6 cellular contexts compared by ENCODE assay signal in the genomic region with DNA sequence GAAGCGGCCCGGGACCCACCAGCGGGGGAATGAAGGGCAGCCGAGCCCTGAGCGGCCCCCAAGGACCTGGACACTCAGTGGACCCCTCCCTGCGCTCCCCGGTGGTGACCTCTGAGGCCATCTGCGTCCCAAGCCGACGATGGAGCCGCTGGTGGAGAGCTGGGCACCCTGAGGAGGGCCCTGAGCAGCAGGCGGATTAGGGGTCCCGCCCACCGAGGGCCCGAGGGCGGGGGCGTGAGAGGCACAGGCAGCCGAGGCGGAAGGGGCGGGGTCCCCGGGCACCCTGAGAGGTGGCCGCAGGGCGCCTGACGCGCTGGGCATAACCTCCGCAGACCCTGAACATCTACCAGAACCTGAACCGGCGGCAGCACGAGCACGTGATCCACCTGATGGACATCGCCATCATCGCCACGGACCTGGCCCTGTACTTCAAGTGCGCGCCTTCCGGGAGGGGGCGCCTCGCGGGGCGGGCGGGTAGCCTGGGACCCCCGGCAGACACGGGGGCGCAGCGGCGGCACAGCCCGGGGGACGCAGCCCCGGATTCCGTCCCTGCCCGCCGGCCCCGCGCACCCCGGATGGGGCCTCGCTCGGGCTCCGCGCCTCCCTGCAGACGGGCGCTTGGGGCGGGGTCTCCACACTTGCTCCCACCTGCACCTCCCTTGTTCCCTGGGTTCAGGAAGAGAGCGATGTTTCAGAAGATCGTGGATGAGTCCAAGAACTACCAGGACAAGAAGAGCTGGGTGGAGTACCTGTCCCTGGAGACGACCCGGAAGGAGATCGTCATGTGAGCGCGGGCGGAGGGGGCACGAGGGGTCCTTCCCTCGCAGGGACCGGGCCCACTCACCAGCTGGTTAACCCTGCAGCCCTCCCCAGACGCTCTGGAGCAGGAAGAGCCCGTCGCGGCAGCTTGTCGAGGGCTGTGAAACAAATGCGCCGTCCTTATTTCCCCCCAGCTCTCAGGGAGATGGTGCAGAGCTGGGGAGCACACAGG. TPM values are rescaled to one million over a fixed set of nuclear protein-coding genes. Genes with fewer than 3 reads are reported as not detected.
DNase-seq lines count a peak whose midpoint lies in the region; ATAC-seq, FAIRE-seq and TF ChIP-seq lines count a peak whose summit lies in the region.

No MANE protein-coding gene starts in this region.

- 9% methylated on average over 23 of the region's 80 CpGs; no CpG with 5 or more reads in 1 of the 2 experiments for WGBS in IMR-90 (ENCODE audit: extremely low coverage in 2 of 2, insufficient read length in 1 of 2), 2 experiments

- peak overlapping the region; percentile 78 for H2AFZ ChIP-seq in IMR-90 (replicated peaks; ENCODE audit: low read length, poor library complexity)

- H2BK15ac ChIP-seq in IMR-90 (ENCODE audit: low read depth, low read length), result no peak overlapping the region

- no peak overlapping the region for H3K9ac ChIP-seq in IMR-90 (ENCODE audit: low read depth, low read length)

- dilution Hi-C loops in IMR-90 (cut with HindIII; ENCODE audit: low sequenced_read_pairs, unreplicated experiment), result no loop called here

- H3K4ac ChIP-seq in IMR-90 (ENCODE audit: low read depth, low read length), result no peak overlapping the region

- no peak overlapping the region for H3K14ac ChIP-seq in IMR-90 (replicated peaks; ENCODE audit: low read depth, low read length)

- H2AK9ac ChIP-seq in IMR-90 (replicated peaks; ENCODE audit: low read depth, low read length, poor library complexity), result peak overlapping the region; percentile 50

- no peak for TF ChIP-seq CTCF in IMR-90 (conservative IDR thresholded peaks at IDR 0.05; ENCODE audit: low read depth, low read length)

- TF ChIP-seq POLR2A in IMR-90 (IDR thresholded peaks at IDR 0.05; ENCODE audit: low read depth, low read length), result no peak

- H3K9me3 ChIP-seq in IMR-90 (ENCODE audit: control insufficient read depth, insufficient read depth, low read length), result peaks cover 11% of the 10 kb centered on the region

- peak; percentile 51 for DNase-seq in GM18507 (ENCODE audit: extremely low spot score, insufficient read length, low read depth)
- no peak for DNase-seq in IMR-90
- peak; percentile 71 for DNase-seq in activated T-helper 1 cell treated with anti-CD3 and anti-CD28 coated beads, Interleukin-12 subunit alpha, Interleukin-12 subunit beta, Interleukin-2, Interleukin-4 antibody, amounts not matched to agents 30 ng/mL and 10 ng/mL and 1 ng/mL, durations not matched to agents 14 hours and 24 hours and 36 hours (ENCODE audit: low spot score)
- peak; percentile 48 to 72 for DNase-seq in left colon
- DNase-seq in NCI-H2107 (lab: John Stamatoyannopoulos, UW), result no peak

- H3K4me2 ChIP-seq in IMR-90 (ENCODE audit: low read depth, low read length), result peak overlapping the region; percentile 77; the same call in 1 of the 2 replicates

- no peaks in the 10 kb centered on the region for H3K36me3 ChIP-seq in IMR-90 (ENCODE audit: control insufficient read depth, insufficient read depth, low read length)

- H3K4me3 ChIP-seq in IMR-90 (ENCODE audit: insufficient read depth, low read depth, low read length), result peak overlapping the region; percentile 40

- POLR2A ChIA-PET in IMR-90 (lab: Charles Lee; ENCODE audit: unreplicated experiment), result no interaction called here

- ATAC-seq in IMR-90 (ENCODE audit: low read depth), result no peak; the same call in 1 of the 2 replicates
- peak; percentile 45 for ATAC-seq in left colon
- peak; percentile 85 for ATAC-seq in stimulated activated memory B cell treated with anti-CD40 and anti-IgM and Interleukin-4, amounts not matched to agents 10 μg/mL and 1 μg/mL and 100 μg/mL, for 72 hours

- no peak overlapping the region for H3K27ac ChIP-seq in IMR-90 (ENCODE audit: insufficient read depth, low read length)

- peaks cover 8% of the 10 kb centered on the region for H3K4me1 Mint-ChIP-seq in activated T-helper 1 cell treated with anti-CD3 and anti-CD28 coated beads, Interleukin-12 subunit alpha, Interleukin-12 subunit beta, Interleukin-2, Interleukin-4 antibody, amounts not matched to agents 30 ng/mL and 10 ng/mL and 1 ng/mL, durations not matched to agents 14 hours and 24 hours and 36 hours (ENCODE audit: low read depth)
- peaks cover 28% of the 10 kb centered on the region for H3K4me1 Mint-ChIP-seq in stimulated activated memory B cell treated with anti-CD40 and anti-IgM and Interleukin-4, amounts not matched to agents 10 μg/mL and 1 μg/mL and 100 μg/mL, for 72 hours

- 0 out of 4 replicates have a peak overlapping the region, but pooled peaks of 1 of the 2 experiments have one; percentile 25 for H4K8ac ChIP-seq in IMR-90 (ENCODE audit: low read depth in 2 of 2, low read length in 2 of 2)

- H4K20me1 ChIP-seq in IMR-90 (ENCODE audit: insufficient read depth, low read length), result no peaks in the 10 kb centered on the region

- H3K27me3 ChIP-seq in IMR-90 (ENCODE audit: control insufficient read depth, insufficient read depth, low read length), result peaks cover 4% of the 10 kb centered on the region; the same call in 1 of the 2 replicates

- H3K56ac ChIP-seq in IMR-90 (ENCODE audit: extremely low read depth, insufficient read depth, low read length), result no peak overlapping the region

- H2AK5ac ChIP-seq in IMR-90 (ENCODE audit: low read depth, low read length), result no peak overlapping the region

- CTCF ChIA-PET in IMR-90 (lab: Yijun Ruan, JAX), result no interaction called here

- peak overlapping the region; percentile 68 for H3K27ac Mint-ChIP-seq in activated T-helper 1 cell treated with anti-CD3 and anti-CD28 coated beads, Interleukin-12 subunit alpha, Interleukin-12 subunit beta, Interleukin-2, Interleukin-4 antibody, amounts not matched to agents 30 ng/mL and 10 ng/mL and 1 ng/mL, durations not matched to agents 14 hours and 24 hours and 36 hours
- peak overlapping the region; percentile 84 for H3K27ac Mint-ChIP-seq in stimulated activated memory B cell treated with anti-CD40 and anti-IgM and Interleukin-4, amounts not matched to agents 10 μg/mL and 1 μg/mL and 100 μg/mL, for 72 hours

- H3K4me3 Mint-ChIP-seq in activated T-helper 1 cell treated with anti-CD3 and anti-CD28 coated beads, Interleukin-12 subunit alpha, Interleukin-12 subunit beta, Interleukin-2, Interleukin-4 antibody, amounts not matched to agents 30 ng/mL and 10 ng/mL and 1 ng/mL, durations not matched to agents 14 hours and 24 hours and 36 hours, result peak overlapping the region; percentile 86
- peak overlapping the region; percentile 87 for H3K4me3 Mint-ChIP-seq in stimulated activated memory B cell treated with anti-CD40 and anti-IgM and Interleukin-4, amounts not matched to agents 10 μg/mL and 1 μg/mL and 100 μg/mL, for 72 hours

- no peak overlapping the region for H2BK20ac ChIP-seq in IMR-90 (ENCODE audit: low read depth, low read length)

- FAIRE-seq in GM18507 (lab: Jason Lieb, UNC), result peak; percentile 56

- no peaks in the 10 kb centered on the region for H3K9me3 Mint-ChIP-seq in activated T-helper 1 cell treated with anti-CD3 and anti-CD28 coated beads, Interleukin-12 subunit alpha, Interleukin-12 subunit beta, Interleukin-2, Interleukin-4 antibody, amounts not matched to agents 30 ng/mL and 10 ng/mL and 1 ng/mL, durations not matched to agents 14 hours and 24 hours and 36 hours
- H3K9me3 Mint-ChIP-seq in stimulated activated memory B cell treated with anti-CD40 and anti-IgM and Interleukin-4, amounts not matched to agents 10 μg/mL and 1 μg/mL and 100 μg/mL, for 72 hours, result peaks cover 5% of the 10 kb centered on the region

- in situ Hi-C loops in IMR-90 (cut with MboI; ENCODE audit: low sequenced_read_pairs), result no loop called here

- BruUV-seq in IMR-90 (replicated peaks; lab: Mats Ljungman, UMichigan), result no TSS peak

- peaks cover 5% of the 10 kb centered on the region for H3K36me3 Mint-ChIP-seq in activated T-helper 1 cell treated with anti-CD3 and anti-CD28 coated beads, Interleukin-12 subunit alpha, Interleukin-12 subunit beta, Interleukin-2, Interleukin-4 antibody, amounts not matched to agents 30 ng/mL and 10 ng/mL and 1 ng/mL, durations not matched to agents 14 hours and 24 hours and 36 hours (ENCODE audit: low read depth)
- peaks cover 24% of the 10 kb centered on the region for H3K36me3 Mint-ChIP-seq in stimulated activated memory B cell treated with anti-CD40 and anti-IgM and Interleukin-4, amounts not matched to agents 10 μg/mL and 1 μg/mL and 100 μg/mL, for 72 hours

- H3K79me1 ChIP-seq in IMR-90 (ENCODE audit: low read depth in 1 of 2, low read length in 2 of 2), result no peaks in the 10 kb centered on the region

- no peaks in the 10 kb centered on the region for H3K9me1 ChIP-seq in IMR-90 (ENCODE audit: insufficient read depth, low read length)

- no peak for TF ChIP-seq RAD21 in IMR-90 (IDR thresholded peaks at IDR 0.05; ENCODE audit: low read length)

- H2BK5ac ChIP-seq in IMR-90 (ENCODE audit: low read depth, low read length, poor library complexity, severe bottlenecking), result no peak overlapping the region

- no peak overlapping the region; the same call in 1 of the 2 replicates for H4K5ac ChIP-seq in IMR-90 (ENCODE audit: low read depth, low read length)

- intact Hi-C loops in IMR-90 (cut with micrococcal nuclease) (no loop called here), left colon (cut with DNase I, micrococcal nuclease) (no loop called here)
- intact Hi-C loops in activated T-helper 1 cell treated with anti-CD3 and anti-CD28 coated beads, Interleukin-12 subunit alpha, Interleukin-12 subunit beta, Interleukin-2, Interleukin-4 antibody, amounts not matched to agents 30 ng/mL and 10 ng/mL and 1 ng/mL, durations not matched to agents 14 hours and 24 hours and 36 hours (cut with micrococcal nuclease), result loop anchor here (1.0 kb wide), 1 partner anchor 11 kb away; a partner anchor contains a TSS

- no peak overlapping the region for H3K23ac ChIP-seq in IMR-90 (ENCODE audit: low read depth, low read length)

- no peak overlapping the region for H4K91ac ChIP-seq in IMR-90 (ENCODE audit: insufficient read depth, low read depth, low read length)

- H2BK120ac ChIP-seq in IMR-90 (ENCODE audit: low read depth, low read length), result no peak overlapping the region

- no peak overlapping the region for H3K18ac ChIP-seq in IMR-90 (ENCODE audit: low read depth, low read length)

- H3K4me1 ChIP-seq in IMR-90 (ENCODE audit: control insufficient read depth, insufficient read depth, low read length), result no peaks in the 10 kb centered on the region

- no peaks in the 10 kb centered on the region for H3K27me3 Mint-ChIP-seq in activated T-helper 1 cell treated with anti-CD3 and anti-CD28 coated beads, Interleukin-12 subunit alpha, Interleukin-12 subunit beta, Interleukin-2, Interleukin-4 antibody, amounts not matched to agents 30 ng/mL and 10 ng/mL and 1 ng/mL, durations not matched to agents 14 hours and 24 hours and 36 hours (ENCODE audit: insufficient read depth)
- H3K27me3 Mint-ChIP-seq in stimulated activated memory B cell treated with anti-CD40 and anti-IgM and Interleukin-4, amounts not matched to agents 10 μg/mL and 1 μg/mL and 100 μg/mL, for 72 hours, result no peaks in the 10 kb centered on the region

RNA-seq across cellular contexts. Expression of a gene that starts 10.3 kb away (rescaled TPM):
- 39.3 and 62.2 TPM in 2 replicates for total RNA-seq in IMR-90 (2012; rRNA removed)
- 603 and 663 TPM in 2 replicates for polyA plus RNA-seq in IMR-90 (2012; rRNA removed)
- 498 and 689 TPM in 2 replicates for polyA plus RNA-seq in IMR-90 (2012; cell fraction: cytosol; rRNA removed)
- 88.5 and 91.8 TPM in 2 replicates for polyA plus RNA-seq in IMR-90 (2012; cell fraction: nucleus; rRNA removed; ENCODE audit: low replicate concordance)
- 217 and 224 TPM in 2 replicates for total RNA-seq in activated T-helper 1 cell treated with anti-CD3 and anti-CD28 coated beads, Interleukin-12 subunit alpha, Interleukin-12 subunit beta, Interleukin-2, Interleukin-4 antibody, amounts not matched to agents 30 ng/mL and 10 ng/mL and 1 ng/mL, durations not matched to agents 14 hours and 24 hours and 36 hours
- total RNA-seq in left colon, result 100 to 1,000 TPM; 383 to 496 TPM

RNA-seq across cellular contexts. Expression of a gene that starts 10.6 kb away (rescaled TPM):
- 5.0 and 9.1 TPM in 2 replicates for total RNA-seq in IMR-90 (2012; rRNA removed)
- 16.0 and 17.8 TPM in 2 replicates for polyA plus RNA-seq in IMR-90 (2012; rRNA removed)
- polyA plus RNA-seq in IMR-90 (2012; cell fraction: cytosol; rRNA removed), result 10.5 and 14.2 TPM in 2 replicates
- polyA plus RNA-seq in IMR-90 (2012; cell fraction: nucleus; rRNA removed; ENCODE audit: low replicate concordance), result 68.7 and 78.0 TPM in 2 replicates
- 29.7 and 35.0 TPM in 2 replicates for total RNA-seq in activated T-helper 1 cell treated with anti-CD3 and anti-CD28 coated beads, Interleukin-12 subunit alpha, Interleukin-12 subunit beta, Interleukin-2, Interleukin-4 antibody, amounts not matched to agents 30 ng/mL and 10 ng/mL and 1 ng/mL, durations not matched to agents 14 hours and 24 hours and 36 hours
- 10 to 100 TPM; 30.0 to 37.1 TPM for total RNA-seq in left colon

RNA-seq across cellular contexts. Expression of a gene that starts 25.2 kb away (rescaled TPM):
- total RNA-seq in IMR-90 (2012; rRNA removed) (under 0.01 TPM in 2 replicates), left colon (10 to 100 TPM; 10.7 to 15.8 TPM)
- polyA plus RNA-seq in IMR-90 (2012; rRNA removed), result 0.32 and 0.36 TPM in 2 replicates
- polyA plus RNA-seq in IMR-90 (2012; cell fraction: cytosol; rRNA removed), result 0.09 and 0.27 TPM in 2 replicates
- 0.54 and 1.4 TPM in 2 replicates for polyA plus RNA-seq in IMR-90 (2012; cell fraction: nucleus; rRNA removed; ENCODE audit: low replicate concordance)
- 0.81 and 0.88 TPM in 2 replicates for total RNA-seq in activated T-helper 1 cell treated with anti-CD3 and anti-CD28 coated beads, Interleukin-12 subunit alpha, Interleukin-12 subunit beta, Interleukin-2, Interleukin-4 antibody, amounts not matched to agents 30 ng/mL and 10 ng/mL and 1 ng/mL, durations not matched to agents 14 hours and 24 hours and 36 hours

RNA-seq across cellular contexts. Expression of a gene that starts 38.4 kb away (rescaled TPM):
- total RNA-seq in IMR-90 (2012; rRNA removed) (under 0.01 TPM in 1 of 2 replicates, not detected in the other), left colon (1 to 10 TPM; 1.3 to 1.4 TPM)
- polyA plus RNA-seq in IMR-90 (2012; rRNA removed), result not detected in 2 replicates
- 0.10 TPM in 1 of 2 replicates, not detected in the other for polyA plus RNA-seq in IMR-90 (2012; cell fraction: cytosol; rRNA removed)
- polyA plus RNA-seq in IMR-90 (2012; cell fraction: nucleus; rRNA removed; ENCODE audit: low replicate concordance), result 0.02 and 0.13 TPM in 2 replicates
- 9.8 and 10.1 TPM in 2 replicates for total RNA-seq in activated T-helper 1 cell treated with anti-CD3 and anti-CD28 coated beads, Interleukin-12 subunit alpha, Interleukin-12 subunit beta, Interleukin-2, Interleukin-4 antibody, amounts not matched to agents 30 ng/mL and 10 ng/mL and 1 ng/mL, durations not matched to agents 14 hours and 24 hours and 36 hours

RNA-seq across cellular contexts. Expression of a gene that starts 41.9 kb away (rescaled TPM):
- total RNA-seq in IMR-90 (2012; rRNA removed), result 40.0 and 45.0 TPM in 2 replicates
- polyA plus RNA-seq in IMR-90 (2012; rRNA removed), result 55.3 and 59.4 TPM in 2 replicates
- 33.1 and 59.8 TPM in 2 replicates for polyA plus RNA-seq in IMR-90 (2012; cell fraction: cytosol; rRNA removed)
- 190 and 236 TPM in 2 replicates for polyA plus RNA-seq in IMR-90 (2012; cell fraction: nucleus; rRNA removed; ENCODE audit: low replicate concordance)
- total RNA-seq in activated T-helper 1 cell treated with anti-CD3 and anti-CD28 coated beads, Interleukin-12 subunit alpha, Interleukin-12 subunit beta, Interleukin-2, Interleukin-4 antibody, amounts not matched to agents 30 ng/mL and 10 ng/mL and 1 ng/mL, durations not matched to agents 14 hours and 24 hours and 36 hours, result 30.4 and 31.0 TPM in 2 replicates
- 10 to 100 TPM; 46.9 to 51.9 TPM for total RNA-seq in left colon

Comparison
In these comparisons a context has a peak if more than half of its experiments do, and no peak if none do; other contexts are left out.
1. DNase-seq: peak in GM18507 (single experiment), activated T-helper 1 cell treated with anti-CD3 and anti-CD28 coated beads, Interleukin-12 subunit alpha, Interleukin-12 subunit beta, Interleukin-2, Interleukin-4 antibody, amounts not matched to agents 30 ng/mL and 10 ng/mL and 1 ng/mL, durations not matched to agents 14 hours and 24 hours and 36 hours (single experiment) and left colon (2 of 2); none in IMR-90 (single experiment) and NCI-H2107 (single experiment).